ENCODE assay signal across 32 cellular contexts in genomic region chr13:50948576-50948975, GRCh38. TPM values are rescaled to one million over a fixed set of nuclear protein-coding genes. Genes with fewer than 3 reads are reported as not detected.
DNase-seq lines count a peak whose midpoint lies in the region; ATAC-seq, FAIRE-seq and TF ChIP-seq lines count a peak whose summit lies in the region.
"Had no signal": no experiment of that assay in that cellular context is flagged by ENCODE, and none has a peak within 500 bp of the region (broad histone marks: within the 10 kb centered on the region; RNA-seq: fewer than 3 reads in every experiment).

No MANE protein-coding gene starts in this region.

- ATAC-seq in GM18498 (IDR thresholded peaks at IDR 0.05; ENCODE audit: unreplicated experiment), result no peak
- ATAC-seq: GM12878; left colon; stimulated activated naive CD8-positive, alpha-beta T cell treated with anti-CD3 and anti-CD28 coated beads, Interleukin-15, amount 100 ng/mL, for 72 hours had no signal

- no peak for TF ChIP-seq CTCF in CD14-positive monocyte (IDR thresholded peaks at IDR 0.05)

- peak; percentile 24 for DNase-seq in GM04503 (ENCODE audit: low read depth)
- DNase-seq in amniotic epithelial cell (ENCODE audit: low read depth), result peak; percentile 9
- no peak for DNase-seq in RPMI8226
- DNase-seq in pons (ENCODE audit: low spot score), result no peak
- DNase-seq in CD14-positive monocyte (ENCODE audit: low spot score), result no peak
- DNase-seq: activated B cell treated with CpG ODN at 0.5 μM for 24 hours; activated CD4-positive, alpha-beta T cell treated with anti-CD3 and anti-CD28 coated beads, Interleukin-2, amount 50 U/mL, for 1 hour; activated effector memory CD4-positive, alpha-beta T cell treated with anti-CD3 and anti-CD28 coated beads, Interleukin-2, amount 50 U/mL, for 16 hours; activated naive CD8-positive, alpha-beta T cell treated with anti-CD3 and anti-CD28 coated beads for 36 hours; activated T-cell treated with anti-CD3 and anti-CD28 coated beads, Interleukin-2, amount 50 U/mL, for 1 hour; aorta; caudate nucleus; CD4-positive, CD25-positive, alpha-beta regulatory T cell; DND-41; dorsolateral prefrontal cortex; hippocampal formation; KG1; left colon; NCI-H1417; NCI-H2029; NCI-H510A treated with DMSO at 0.1 percent for 48 hours; nephron progenitor cell; ovary; spleen; stimulated activated CD8-positive, alpha-beta memory T cell treated with anti-CD3 and anti-CD28 coated beads, Interleukin-4, amount 100 ng/mL, for 48 hours; stimulated activated naive CD8-positive, alpha-beta T cell treated with anti-CD3 and anti-CD28 coated beads, Interleukin-15, amount 100 ng/mL, for 72 hours had no signal

- peak; percentile 56 for FAIRE-seq in islet of Langerhans (lab: Jason Lieb, UNC)
- FAIRE-seq: endothelial cell of umbilical vein, GM12878, H54 had no signal

- H3K4me3 Mint-ChIP-seq in CD14-positive monocyte, result no peak overlapping the region
- H3K4me3 Mint-ChIP-seq: activated B cell treated with CpG ODN at 0.5 μM for 24 hours; activated naive CD8-positive, alpha-beta T cell treated with anti-CD3 and anti-CD28 coated beads for 36 hours; CD4-positive, CD25-positive, alpha-beta regulatory T cell; memory B cell; nephron progenitor cell; stimulated activated naive CD8-positive, alpha-beta T cell treated with anti-CD3 and anti-CD28 coated beads, Interleukin-15, amount 100 ng/mL, for 72 hours had no signal

- peaks cover 0 to 3% (median 0%) of the 10 kb centered on the region in 3 donors for H3K27me3 Mint-ChIP-seq in CD14-positive monocyte (ENCODE audit: low read depth in 3 of 3)
- H3K27me3 Mint-ChIP-seq: activated B cell treated with CpG ODN at 0.5 μM for 24 hours; activated naive CD8-positive, alpha-beta T cell treated with anti-CD3 and anti-CD28 coated beads for 36 hours; CD4-positive, CD25-positive, alpha-beta regulatory T cell; memory B cell; stimulated activated naive CD8-positive, alpha-beta T cell treated with anti-CD3 and anti-CD28 coated beads, Interleukin-15, amount 100 ng/mL, for 72 hours had no signal

- H3K4me1 Mint-ChIP-seq in CD14-positive monocyte, result peaks cover 2% of the 10 kb centered on the region
- H3K4me1 Mint-ChIP-seq: activated naive CD8-positive, alpha-beta T cell treated with anti-CD3 and anti-CD28 coated beads for 36 hours; stimulated activated naive CD8-positive, alpha-beta T cell treated with anti-CD3 and anti-CD28 coated beads, Interleukin-15, amount 100 ng/mL, for 72 hours had no signal

- peaks cover 67 to 82% of the 10 kb centered on the region in 2 donors for H3K36me3 Mint-ChIP-seq in CD14-positive monocyte

- no peaks in the 10 kb centered on the region for H3K9me3 Mint-ChIP-seq in CD14-positive monocyte
- H3K9me3 Mint-ChIP-seq: activated B cell treated with CpG ODN at 0.5 μM for 24 hours; activated naive CD8-positive, alpha-beta T cell treated with anti-CD3 and anti-CD28 coated beads for 36 hours; memory B cell; nephron progenitor cell; stimulated activated naive CD8-positive, alpha-beta T cell treated with anti-CD3 and anti-CD28 coated beads, Interleukin-15, amount 100 ng/mL, for 72 hours had no signal

- H3K27ac Mint-ChIP-seq in CD14-positive monocyte, result no peak overlapping the region
- H3K27ac Mint-ChIP-seq: activated B cell treated with CpG ODN at 0.5 μM for 24 hours; activated naive CD8-positive, alpha-beta T cell treated with anti-CD3 and anti-CD28 coated beads for 36 hours; memory B cell; nephron progenitor cell; stimulated activated naive CD8-positive, alpha-beta T cell treated with anti-CD3 and anti-CD28 coated beads, Interleukin-15, amount 100 ng/mL, for 72 hours had no signal

- intact Hi-C loops in CD14-positive monocyte (cut with micrococcal nuclease), result no loop called here

RNA-seq across cellular contexts. Expression of gene RNASEH2B, which starts 39.0 kb away (rescaled TPM):
- 10 to 100 TPM; 65.9 to 71.5 TPM for polyA plus RNA-seq in CD14-positive monocyte

Comparison
In these comparisons a context has a peak if more than half of its experiments do, and no peak if none do; other contexts are left out.
1. DNase-seq: peak in GM04503 (single experiment) and amniotic epithelial cell (single experiment); none in RPMI8226 (single experiment), pons (single experiment) and CD14-positive monocyte (single experiment).